ENCODE assay signal across 22 cellular contexts in the genomic region with DNA sequence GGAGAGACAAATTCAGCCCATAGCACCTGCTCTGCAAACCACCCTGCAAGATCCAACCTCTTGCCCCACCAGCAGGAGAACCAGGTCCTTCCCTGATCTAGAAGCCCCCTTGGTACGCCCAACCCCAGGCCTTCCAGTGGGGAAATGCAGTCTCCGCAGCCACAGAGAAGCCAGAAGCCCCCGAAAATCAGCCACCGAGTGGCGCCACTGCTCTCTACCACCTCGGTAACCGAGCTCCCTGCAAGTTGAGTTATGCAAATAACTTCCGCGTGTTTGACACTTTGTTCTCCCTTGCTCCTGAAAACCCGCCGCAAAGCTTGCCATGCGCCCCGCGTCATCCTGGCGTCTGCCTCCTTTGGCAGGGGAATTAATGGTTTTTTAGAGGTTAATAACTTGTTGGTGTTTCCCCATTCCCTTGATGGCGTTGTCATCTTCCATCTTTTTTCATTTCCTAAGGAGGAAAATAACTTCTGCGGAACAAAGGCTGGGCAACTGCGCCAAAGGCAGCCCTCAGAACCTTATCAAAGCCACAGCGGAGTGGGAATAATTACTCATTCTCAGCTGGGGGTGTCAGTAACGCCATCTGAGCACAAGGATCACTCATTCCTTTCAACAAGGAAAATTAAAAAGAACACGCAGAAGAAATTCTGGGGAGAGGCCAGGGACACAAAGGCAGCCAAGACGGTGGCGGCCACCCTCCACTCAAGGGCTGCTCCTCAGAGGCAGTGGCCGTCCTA.
"Had no signal": no experiment of that assay in that cellular context is flagged by ENCODE, and none has a peak within 500 bp of the region (broad histone marks: within the 10 kb centered on the region; RNA-seq: fewer than 3 reads in every experiment).

No MANE protein-coding gene starts in this region.

- H3K36me3 ChIP-seq: ascending aorta, breast epithelium, prostate gland, right atrium auricular region, tibial artery had no signal

- ATAC-seq: left lobe of liver; stimulated activated naive CD8-positive, alpha-beta T cell treated with anti-CD3 and anti-CD28 coated beads, Interleukin-15, Interleukin-2, amounts not matched to agents 100 U/mL and 50 U/mL, for 24 hours had no signal

- H3K9me3 ChIP-seq: ascending aorta, prostate gland, right atrium auricular region, tibial artery had no signal

- H3K4me3 Mint-ChIP-seq: activated naive CD4-positive, alpha-beta T cell treated with anti-CD3 and anti-CD28 coated beads, Interleukin-2, amount 50 U/mL, for 24 hours; dendritic cell treated with granulocyte-macrophage colony-stimulating factor and Interleukin-4, amounts not matched to agents 40 ng/mL and 50 ng/mL, for 4 days; mesothelial cell of epicardium; nephron; T-helper 2 cell treated with Interferon-gamma antibody and Interleukin-4, amounts not matched to agents 5 μg/mL and 100 μg/mL, for 36 hours had no signal

- H3K36me3 Mint-ChIP-seq: activated naive CD4-positive, alpha-beta T cell treated with anti-CD3 and anti-CD28 coated beads, Interleukin-2, amount 50 U/mL, for 24 hours; mesothelial cell of epicardium had no signal

- H3K27me3 ChIP-seq: ascending aorta, right atrium auricular region, tibial artery had no signal

- H3K9me3 Mint-ChIP-seq: nephron had no signal

- DNase-seq: activated CD4-positive, alpha-beta T cell treated with anti-CD3 and anti-CD28 coated beads, Interleukin-2, amount 50 U/mL, for 1 hour; activated CD8-positive, alpha-beta memory T cell treated with anti-CD3 and anti-CD28 coated beads, Interleukin-2, amount 50 U/mL, for 4 hours; activated effector memory CD4-positive, alpha-beta T cell treated with anti-CD3 and anti-CD28 coated beads, Interleukin-2, amount 50 U/mL, for 16 hours; activated T-cell treated with anti-CD3 and anti-CD28 coated beads, Interleukin-2, amount 50 U/mL, for 48 hours; effector memory CD4-positive, alpha-beta T cell; kidney; stimulated activated CD4-positive, alpha-beta T cell treated with anti-CD3 and anti-CD28 coated beads, Interleukin-12 subunit alpha, Interleukin-12 subunit beta, amount 100 ng/mL, for 4 hours; stimulated activated CD4-positive, alpha-beta T cell treated with anti-CD3 and anti-CD28 coated beads, Interleukin-1b, Interleukin-23, amount 100 ng/mL, for 48 hours; stimulated activated naive CD8-positive, alpha-beta T cell treated with anti-CD3 and anti-CD28 coated beads, Interleukin-15, Interleukin-2, amounts not matched to agents 100 U/mL and 50 U/mL, for 24 hours; substantia nigra; tibial artery had no signal

- H3K4me3 ChIP-seq: ascending aorta, breast epithelium, lung, prostate gland, right atrium auricular region, tibial artery had no signal

- H3K27ac ChIP-seq: ascending aorta, breast epithelium, prostate gland, right atrium auricular region, tibial artery had no signal

- H3K27ac Mint-ChIP-seq: activated naive CD4-positive, alpha-beta T cell treated with anti-CD3 and anti-CD28 coated beads, Interleukin-2, amount 50 U/mL, for 24 hours; dendritic cell treated with granulocyte-macrophage colony-stimulating factor and Interleukin-4, amounts not matched to agents 40 ng/mL and 50 ng/mL, for 4 days; mesothelial cell of epicardium; nephron; T-helper 2 cell treated with Interferon-gamma antibody and Interleukin-4, amounts not matched to agents 5 μg/mL and 100 μg/mL, for 36 hours had no signal

- H3K27me3 Mint-ChIP-seq: dendritic cell treated with granulocyte-macrophage colony-stimulating factor and Interleukin-4, amounts not matched to agents 40 ng/mL and 50 ng/mL, for 4 days had no signal

- H3K4me1 Mint-ChIP-seq: activated naive CD4-positive, alpha-beta T cell treated with anti-CD3 and anti-CD28 coated beads, Interleukin-2, amount 50 U/mL, for 24 hours had no signal

- H3K4me1 ChIP-seq: ascending aorta, breast epithelium, prostate gland, right atrium auricular region, tibial artery had no signal
